ENCODE assay signal across 8 cellular contexts in genomic region chr2:62704654-62705006, GRCh38. TPM values are rescaled to one million over a fixed set of nuclear protein-coding genes. Genes with fewer than 3 reads are reported as not detected.
A peak's percentile ranks its signal among the peaks of the same experiment; 100 is the strongest.
DNase-seq lines count a peak whose midpoint lies in the region; ATAC-seq and TF ChIP-seq lines count a peak whose summit lies in the region.

No MANE protein-coding gene starts in this region.

- intact Hi-C loops in left colon (cut with DNase I, micrococcal nuclease): no loop called here

- peak overlapping the region in 10 of 11 experiments; percentile 29 to 70 (median 54); a peak in 18 of 22 replicates for H3K27ac ChIP-seq in BLaER1 treated with 17β-estradiol and CSF1 and Interleukin-3, amounts not matched to agents 10 nM and 100 nM
- H3K27ac ChIP-seq in ectodermal cell (ENCODE audit: insufficient read depth, low read depth, low read length, poor library complexity, severe bottlenecking) (peak overlapping the region; percentile 0), neural cell (ENCODE audit: low read length) (peak overlapping the region; percentile 88)

- H3K9ac ChIP-seq in BLaER1 treated with 17β-estradiol and CSF1 and Interleukin-3, amounts not matched to agents 10 nM and 100 nM: peak overlapping the region; percentile 56 to 80 (median 73); a peak in 21 of 22 replicates
- H3K9ac ChIP-seq in neural cell (ENCODE audit: low read length): peak overlapping the region; percentile 79

- TF ChIP-seq EP300 in neural cell (conservative IDR thresholded peaks at IDR 0.05; ENCODE audit: poor library complexity, severe bottlenecking): no peak

- no peak for DNase-seq in MG63
- no peak for DNase-seq in left colon
- DNase-seq in NCI-H510A treated with DMSO at 0.1 percent for 48 hours (lab: John Stamatoyannopoulos, UW): no peak
- DNase-seq in NCI-H187 treated with DMSO at 0.1 percent for 48 hours (lab: John Stamatoyannopoulos, UW): no peak

- H3K27me3 ChIP-seq in BLaER1 treated with 17β-estradiol and CSF1 and Interleukin-3, amounts not matched to agents 10 nM and 100 nM: no peaks in the 10 kb centered on the region
- H3K27me3 ChIP-seq in MG63 (no peaks in the 10 kb centered on the region), ectodermal cell (ENCODE audit: control insufficient read depth, insufficient read depth, low read length, poor library complexity, severe bottlenecking) (no peaks in the 10 kb centered on the region), neural cell (ENCODE audit: insufficient read depth, low read depth, low read length) (no peaks in the 10 kb centered on the region)

- peak overlapping the region; percentile 64 to 85 (median 74) for H3K4me3 ChIP-seq in BLaER1 treated with 17β-estradiol and CSF1 and Interleukin-3, amounts not matched to agents 10 nM and 100 nM
- H3K4me3 ChIP-seq in MG63 (peak overlapping the region; percentile 73), ectodermal cell (ENCODE audit: insufficient read depth, low read depth, low read length) (peak overlapping the region; percentile 39), neural cell (ENCODE audit: low read length) (peak overlapping the region; percentile 77)

- H3K36me3 ChIP-seq in BLaER1 treated with 17β-estradiol and CSF1 and Interleukin-3, amounts not matched to agents 10 nM and 100 nM: peaks cover 2 to 20% (median 16%) of the 10 kb centered on the region in 11 experiments; a peak in 21 of 22 replicates
- H3K36me3 ChIP-seq in MG63 (peaks cover 27% of the 10 kb centered on the region), ectodermal cell (ENCODE audit: control insufficient read depth, insufficient read depth, low read length) (no peaks in the 10 kb centered on the region), neural cell (ENCODE audit: insufficient read depth, low read length) (no peaks in the 10 kb centered on the region)

- TF ChIP-seq RAD21 in neural cell (conservative IDR thresholded peaks at IDR 0.05): no peak

- peaks cover 20 to 39% (median 26%) of the 10 kb centered on the region in 10 experiments for H3K4me1 ChIP-seq in BLaER1 treated with 17β-estradiol and CSF1 and Interleukin-3, amounts not matched to agents 10 nM and 100 nM
- H3K4me1 ChIP-seq in ectodermal cell (ENCODE audit: control insufficient read depth, insufficient read depth, low read length): peaks cover 9% of the 10 kb centered on the region

- H2AFZ ChIP-seq in neural cell (ENCODE audit: low read depth, low read length): peak overlapping the region; percentile 87

- TF ChIP-seq CTCF in neural cell (IDR thresholded peaks at IDR 0.05; ENCODE audit: poor library complexity, severe bottlenecking): no peak

- WGBS in ectodermal cell, 2 experiments: 24 to 33% methylated on average over 2 of the region's 2 CpGs

- H3K79me2 ChIP-seq in neural cell (replicated peaks; ENCODE audit: insufficient read depth, low read length): peaks cover 27% of the 10 kb centered on the region

- ATAC-seq in left colon: no peak
- no peak for ATAC-seq in GM18505 (IDR thresholded peaks at IDR 0.05; ENCODE audit: unreplicated experiment)

- H3F3A ChIP-seq in neural cell (ENCODE audit: insufficient read depth, low read length, poor library complexity, severe bottlenecking): peaks cover 17% of the 10 kb centered on the region

- TF ChIP-seq POLR2A in GM18505 (IDR thresholded peaks at IDR 0.05; ENCODE audit: borderline replicate concordance, extremely low read depth, insufficient read depth, insufficient read length): no peak

- peak overlapping the region; percentile 60 to 89 (median 81) for H3K4me2 ChIP-seq in BLaER1 treated with 17β-estradiol and CSF1 and Interleukin-3, amounts not matched to agents 10 nM and 100 nM
- H3K4me2 ChIP-seq in neural cell (ENCODE audit: low read length): peak overlapping the region; percentile 76

- no peaks in the 10 kb centered on the region for H4K20me1 ChIP-seq in BLaER1 treated with 17β-estradiol and CSF1 and Interleukin-3, amounts not matched to agents 10 nM and 100 nM
- H4K20me1 ChIP-seq in neural cell (ENCODE audit: insufficient read depth): no peaks in the 10 kb centered on the region

- no peaks in the 10 kb centered on the region for H3K9me2 ChIP-seq in neural cell (ENCODE audit: insufficient read depth, low read length)

- H3K9me3 ChIP-seq in BLaER1 treated with 17β-estradiol and CSF1 and Interleukin-3, amounts not matched to agents 10 nM and 100 nM (replicated peaks in 1 of 11): peaks cover 8 to 15% (median 12%) of the 10 kb centered on the region in 11 experiments; a peak in 20 of 22 replicates
- H3K9me3 ChIP-seq in MG63 (peaks cover 4% of the 10 kb centered on the region), ectodermal cell (ENCODE audit: control insufficient read depth, low read length) (no peaks in the 10 kb centered on the region), neural cell (ENCODE audit: low read length) (no peaks in the 10 kb centered on the region)

TF ChIP-seq in neural cell, 6 proteins besides CTCF, POLR2A, EP300 and RAD21:
- TF ChIP-seq MXI1 (conservative IDR thresholded peaks at IDR 0.05; ENCODE audit: poor library complexity, severe bottlenecking) (no peak), POLR2AphosphoS5 (IDR thresholded peaks at IDR 0.05) (no peak), REST (IDR thresholded peaks at IDR 0.05; ENCODE audit: borderline replicate concordance) (no peak), TAF1 (IDR thresholded peaks at IDR 0.05; ENCODE audit: low read depth) (no peak), EZH2 (IDR thresholded peaks at IDR 0.05; ENCODE audit: borderline replicate concordance, insufficient read depth, low read length, poor library complexity, severe bottlenecking) (no peak), SMC3 (conservative IDR thresholded peaks at IDR 0.05; ENCODE audit: poor library complexity) (no peak)

RNA-seq across cellular contexts. Expression of gene EHBP1, which starts 0.9 kb away (rescaled TPM):
- total RNA-seq in MG63 (2014; rRNA removed; shearing (Covaris generic); ENCODE audit: low replicate concordance): 14.3 and 24.3 TPM in 2 replicates
- polyA plus RNA-seq in ectodermal cell (2013, experiment 1 of 4): 42.8 TPM
- polyA plus RNA-seq in ectodermal cell (2013, experiment 2 of 4): 49.8 TPM
- 41.7 TPM for polyA plus RNA-seq in ectodermal cell (2013, experiment 3 of 4)
- polyA plus RNA-seq in ectodermal cell (2013, experiment 4 of 4): 52.0 TPM
- polyA plus RNA-seq in neural cell: 49.1 and 52.6 TPM in 2 replicates
- polyA minus RNA-seq in neural cell: 127 and 168 TPM in 2 replicates
- 10 to 100 TPM; 22.6 to 32.1 TPM for total RNA-seq in left colon

Comparison
In these comparisons a context has a peak if more than half of its experiments do, and no peak if none do; other contexts are left out.
1. H3K27ac ChIP-seq: peak in every context shown above with its lines; median percentile 88 in neural cell; 54 in BLaER1 treated with 17β-estradiol and CSF1 and Interleukin-3, amounts not matched to agents 10 nM and 100 nM; 0 in ectodermal cell.